16 cellular contexts compared by ENCODE assay signal in the genomic region with DNA sequence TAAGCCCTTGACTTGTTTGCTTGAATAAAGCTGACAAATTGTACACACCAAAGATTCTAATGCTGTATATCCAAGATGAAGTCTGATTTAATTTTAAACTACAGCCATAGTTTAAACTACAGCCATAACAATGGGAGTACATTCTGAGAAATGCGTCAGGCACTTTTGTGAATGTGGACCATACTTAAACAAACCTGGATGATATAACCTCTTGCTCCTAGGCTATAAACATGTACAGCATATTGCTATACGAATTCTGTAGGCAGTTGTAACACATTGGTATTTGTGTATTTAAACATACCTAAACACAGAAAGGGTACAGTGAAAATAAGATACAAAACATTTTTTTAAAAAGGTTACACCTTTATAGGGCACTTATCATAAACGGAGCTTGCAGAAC. TPM values are rescaled to one million over a fixed set of nuclear protein-coding genes. Genes with fewer than 3 reads are reported as not detected.
DNase-seq lines count a peak whose midpoint lies in the region; ATAC-seq, FAIRE-seq and TF ChIP-seq lines count a peak whose summit lies in the region.
"Had no signal": no experiment of that assay in that cellular context is flagged by ENCODE, and none has a peak within 500 bp of the region (broad histone marks: within the 10 kb centered on the region; RNA-seq: fewer than 3 reads in every experiment).

No MANE protein-coding gene starts in this region.

- H3K4me3 Mint-ChIP-seq in CD4-positive, alpha-beta T cell = no peak overlapping the region
- H3K4me3 Mint-ChIP-seq in WTC11 (no peak overlapping the region), MCF 10A (ENCODE audit: unreplicated experiment) (no peak overlapping the region)
- H3K4me3 Mint-ChIP-seq in effector memory CD8-positive, alpha-beta T cell = no peak overlapping the region
- H3K4me3 Mint-ChIP-seq: CD8-positive, alpha-beta memory T cell; GM23338; H9 had no signal

- DNase-seq in CD4-positive, alpha-beta T cell = no peak
- no peak for DNase-seq in GM12891 (ENCODE audit: insufficient read length, low spot score)
- no peak for DNase-seq in WTC11 (ENCODE audit: low spot score)
- no peak for DNase-seq in mucosa of descending colon
- no peak for DNase-seq in effector memory CD8-positive, alpha-beta T cell
- DNase-seq in RCC 7860 (ENCODE audit: low spot score) = no peak
- DNase-seq in MCF 10A (ENCODE audit: unreplicated experiment) = no peak
- DNase-seq: BE2C; Caco-2; CD8-positive, alpha-beta memory T cell; DND-41; GDM1; H9 had no signal

- TF ChIP-seq POLR2A in GM12891 (IDR thresholded peaks at IDR 0.05; ENCODE audit: low read depth, low read length) = no peak

- CTCF ChIA-PET in CD4-positive, alpha-beta T cell (lab: Charles Lee) = no interaction called here
- CTCF ChIA-PET in WTC11 (lab: Charles Lee) (no interaction called here), MCF 10A (lab: Yijun Ruan, JAX) (interaction anchor here (0.5 to 1.5 kb wide), 3 partner anchors 84 to 1413 kb away, joined by 3 to 6 read pairs (median 5); no protein-coding TSS in a partner anchor)

- POLR2A ChIA-PET in CD4-positive, alpha-beta T cell (lab: Charles Lee) = no interaction called here
- POLR2A ChIA-PET in WTC11 (lab: Charles Lee) (no interaction called here), MCF 10A (lab: Yijun Ruan, JAX) (interaction anchor here (0.8 kb wide), 1 partner anchor 49 kb away, joined by 3 read pairs; no protein-coding TSS in a partner anchor)

- BruUV-seq in MCF 10A (replicated peaks; lab: Mats Ljungman, UMichigan) = no TSS peak

- H3K9me3 Mint-ChIP-seq in CD4-positive, alpha-beta T cell = peaks cover 2% of the 10 kb centered on the region
- peaks cover 20% of the 10 kb centered on the region for H3K9me3 Mint-ChIP-seq in WTC11
- no peaks in the 10 kb centered on the region for H3K9me3 Mint-ChIP-seq in effector memory CD8-positive, alpha-beta T cell
- peaks cover 8% of the 10 kb centered on the region for H3K9me3 Mint-ChIP-seq in MCF 10A (ENCODE audit: unreplicated experiment)

- no peaks in the 10 kb centered on the region for H3K27me3 Mint-ChIP-seq in CD4-positive, alpha-beta T cell
- H3K27me3 Mint-ChIP-seq in WTC11 (ENCODE audit: low read depth) (no peaks in the 10 kb centered on the region), MCF 10A (ENCODE audit: insufficient read depth, unreplicated experiment) (no peaks in the 10 kb centered on the region)
- no peaks in the 10 kb centered on the region for H3K27me3 Mint-ChIP-seq in effector memory CD8-positive, alpha-beta T cell
- H3K27me3 Mint-ChIP-seq: CD8-positive, alpha-beta memory T cell had no signal

- no peaks in the 10 kb centered on the region for H3K4me1 ChIP-seq in mucosa of descending colon (ENCODE audit: low read depth)
- H3K4me1 ChIP-seq: A549, BE2C, Caco-2 had no signal

- no peaks in the 10 kb centered on the region for H3K27me3 ChIP-seq in CD4-positive, alpha-beta T cell (ENCODE audit: control insufficient read depth, insufficient read depth, low read length)
- H3K27me3 ChIP-seq: BE2C had no signal

- intact Hi-C loops in CD4-positive, alpha-beta T cell (cut with DNase I, micrococcal nuclease) = no loop called here
- intact Hi-C loops in mucosa of descending colon (cut with DNase I, micrococcal nuclease) (no loop called here), MCF 10A (cut with micrococcal nuclease) (no loop called here)

- H3K9me3 ChIP-seq in CD4-positive, alpha-beta T cell (ENCODE audit: control insufficient read depth, low read length) = no peaks in the 10 kb centered on the region
- no peaks in the 10 kb centered on the region for H3K9me3 ChIP-seq in mucosa of descending colon
- H3K9me3 ChIP-seq: A549, BE2C, Caco-2 had no signal

- peaks cover 77% of the 10 kb centered on the region for H3K36me3 Mint-ChIP-seq in CD4-positive, alpha-beta T cell (ENCODE audit: low read depth)
- H3K36me3 Mint-ChIP-seq in WTC11 (peaks cover 43% of the 10 kb centered on the region), MCF 10A (ENCODE audit: insufficient read depth, unreplicated experiment) (peaks cover 17% of the 10 kb centered on the region)
- H3K36me3 Mint-ChIP-seq in effector memory CD8-positive, alpha-beta T cell (ENCODE audit: insufficient read depth) = peaks cover 7% of the 10 kb centered on the region

- peak; percentile 45 for FAIRE-seq in GM12891 (lab: Jason Lieb, UNC)
- no peak for FAIRE-seq in RCC 7860 (lab: Jason Lieb, UNC)
- FAIRE-seq: A549 had no signal

- H3K36me3 ChIP-seq in mucosa of descending colon (ENCODE audit: low read depth) = no peaks in the 10 kb centered on the region

- H3K27ac Mint-ChIP-seq in CD4-positive, alpha-beta T cell = peak overlapping the region; percentile 52
- peak overlapping the region; percentile 83; the same call in 1 of the 2 replicates for H3K27ac Mint-ChIP-seq in WTC11
- H3K27ac Mint-ChIP-seq in effector memory CD8-positive, alpha-beta T cell = no peak overlapping the region
- H3K27ac Mint-ChIP-seq in MCF 10A (ENCODE audit: low read depth, unreplicated experiment) = no peak overlapping the region
- H3K27ac Mint-ChIP-seq: GM23338, H9 had no signal

- TF ChIP-seq CTCF in CD4-positive, alpha-beta T cell (IDR thresholded peaks at IDR 0.05) = no peak
- no peak for TF ChIP-seq CTCF in WTC11 (IDR thresholded peaks at IDR 0.05)
- no peak for TF ChIP-seq CTCF in mucosa of descending colon (IDR thresholded peaks at IDR 0.05)
- TF ChIP-seq CTCF in MCF 10A (IDR thresholded peaks at IDR 0.05; ENCODE audit: unreplicated experiment) = no peak

- peaks cover 70% of the 10 kb centered on the region for H3K4me1 Mint-ChIP-seq in CD4-positive, alpha-beta T cell (ENCODE audit: low read depth)
- peaks cover 11% of the 10 kb centered on the region for H3K4me1 Mint-ChIP-seq in WTC11
- peaks cover 29 to 52% of the 10 kb centered on the region in 2 donors for H3K4me1 Mint-ChIP-seq in effector memory CD8-positive, alpha-beta T cell (ENCODE audit: low read depth in 2 of 2)
- H3K4me1 Mint-ChIP-seq in MCF 10A (ENCODE audit: insufficient read depth, unreplicated experiment) = peaks cover 7% of the 10 kb centered on the region

- no peak overlapping the region for H3K4me3 ChIP-seq in mucosa of descending colon
- H3K4me3 ChIP-seq: A549, GM23338 had no signal

- no peak for ATAC-seq in CD4-positive, alpha-beta T cell (ENCODE audit: poor library complexity)
- no peak for ATAC-seq in WTC11
- ATAC-seq in mucosa of descending colon = peak; percentile 51
- ATAC-seq in effector memory CD8-positive, alpha-beta T cell (replicated peaks) = no peak
- ATAC-seq: A549, GM23338 had no signal

- no peak overlapping the region for H3K27ac ChIP-seq in CD4-positive, alpha-beta T cell (ENCODE audit: low read depth, low read length)
- H3K27ac ChIP-seq: A549, C4-2B had no signal

TF ChIP-seq in GM12891, 5 proteins besides CTCF, POLR2A, EP300 and RAD21:
- TF ChIP-seq POLR2AphosphoS5 (IDR thresholded peaks at IDR 0.05; ENCODE audit: low read depth, low read length) (no peak), POU2F2 (IDR thresholded peaks at IDR 0.05; ENCODE audit: low read depth, low read length) (no peak), PAX5 (IDR thresholded peaks at IDR 0.05; ENCODE audit: insufficient read depth, low read length, severe bottlenecking) (no peak), TAF1 (IDR thresholded peaks at IDR 0.05; ENCODE audit: low read depth, low read length) (no peak), SPI1 (IDR thresholded peaks at IDR 0.05; ENCODE audit: low read depth, low read length) (no peak)

TF ChIP-seq in WTC11, 78 proteins besides CTCF, POLR2A, EP300 and RAD21 (continues in another document):
- no peak for TF ChIP-seq SMAD4 (CRISPR knock-in tag; IDR thresholded peaks at IDR 0.05)
- no peak for TF ChIP-seq ZNF512 (CRISPR knock-in tag; IDR thresholded peaks at IDR 0.05; ENCODE audit: borderline replicate concordance)
- TF ChIP-seq, protein P1, sequence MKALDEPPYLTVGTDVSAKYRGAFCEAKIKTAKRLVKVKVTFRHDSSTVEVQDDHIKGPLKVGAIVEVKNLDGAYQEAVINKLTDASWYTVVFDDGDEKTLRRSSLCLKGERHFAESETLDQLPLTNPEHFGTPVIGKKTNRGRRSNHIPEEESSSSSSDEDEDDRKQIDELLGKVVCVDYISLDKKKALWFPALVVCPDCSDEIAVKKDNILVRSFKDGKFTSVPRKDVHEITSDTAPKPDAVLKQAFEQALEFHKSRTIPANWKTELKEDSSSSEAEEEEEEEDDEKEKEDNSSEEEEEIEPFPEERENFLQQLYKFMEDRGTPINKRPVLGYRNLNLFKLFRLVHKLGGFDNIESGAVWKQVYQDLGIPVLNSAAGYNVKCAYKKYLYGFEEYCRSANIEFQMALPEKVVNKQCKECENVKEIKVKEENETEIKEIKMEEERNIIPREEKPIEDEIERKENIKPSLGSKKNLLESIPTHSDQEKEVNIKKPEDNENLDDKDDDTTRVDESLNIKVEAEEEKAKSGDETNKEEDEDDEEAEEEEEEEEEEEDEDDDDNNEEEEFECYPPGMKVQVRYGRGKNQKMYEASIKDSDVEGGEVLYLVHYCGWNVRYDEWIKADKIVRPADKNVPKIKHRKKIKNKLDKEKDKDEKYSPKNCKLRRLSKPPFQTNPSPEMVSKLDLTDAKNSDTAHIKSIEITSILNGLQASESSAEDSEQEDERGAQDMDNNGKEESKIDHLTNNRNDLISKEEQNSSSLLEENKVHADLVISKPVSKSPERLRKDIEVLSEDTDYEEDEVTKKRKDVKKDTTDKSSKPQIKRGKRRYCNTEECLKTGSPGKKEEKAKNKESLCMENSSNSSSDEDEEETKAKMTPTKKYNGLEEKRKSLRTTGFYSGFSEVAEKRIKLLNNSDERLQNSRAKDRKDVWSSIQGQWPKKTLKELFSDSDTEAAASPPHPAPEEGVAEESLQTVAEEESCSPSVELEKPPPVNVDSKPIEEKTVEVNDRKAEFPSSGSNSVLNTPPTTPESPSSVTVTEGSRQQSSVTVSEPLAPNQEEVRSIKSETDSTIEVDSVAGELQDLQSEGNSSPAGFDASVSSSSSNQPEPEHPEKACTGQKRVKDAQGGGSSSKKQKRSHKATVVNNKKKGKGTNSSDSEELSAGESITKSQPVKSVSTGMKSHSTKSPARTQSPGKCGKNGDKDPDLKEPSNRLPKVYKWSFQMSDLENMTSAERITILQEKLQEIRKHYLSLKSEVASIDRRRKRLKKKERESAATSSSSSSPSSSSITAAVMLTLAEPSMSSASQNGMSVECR (CRISPR knock-in tag; IDR thresholded peaks at IDR 0.05; ENCODE audit: borderline replicate concordance) = no peak

RNA-seq across cellular contexts. Expression of gene KCNMB4, which starts 59.4 kb away (rescaled TPM):
- total RNA-seq in CD4-positive, alpha-beta T cell = under 1 TPM; 0.53 to 0.71 TPM
- polyA plus RNA-seq in GM12891 (2012; ENCODE audit: low read depth, missing spikeins) = 0.31 TPM
- total RNA-seq in WTC11 (2021) (21.5 to 23.3 TPM (median 21.5 TPM) in 3 replicates), mucosa of descending colon (1 to 10 TPM in 2 of 3 donors, under 1 TPM in 1; 0.52 to 7.4 (median 1.0) TPM), MCF 10A (2022) (not detected in 2 replicates)

Comparison
In these comparisons a context has a peak if more than half of its experiments do, and no peak if none do; other contexts are left out.
1. H3K27ac Mint-ChIP-seq: peak in CD4-positive, alpha-beta T cell (single experiment) and WTC11 (single experiment); none in effector memory CD8-positive, alpha-beta T cell (0 of 2) and MCF 10A (single experiment).